Comparison of ENCODE assay signal across 7 cellular contexts in the genomic region with DNA sequence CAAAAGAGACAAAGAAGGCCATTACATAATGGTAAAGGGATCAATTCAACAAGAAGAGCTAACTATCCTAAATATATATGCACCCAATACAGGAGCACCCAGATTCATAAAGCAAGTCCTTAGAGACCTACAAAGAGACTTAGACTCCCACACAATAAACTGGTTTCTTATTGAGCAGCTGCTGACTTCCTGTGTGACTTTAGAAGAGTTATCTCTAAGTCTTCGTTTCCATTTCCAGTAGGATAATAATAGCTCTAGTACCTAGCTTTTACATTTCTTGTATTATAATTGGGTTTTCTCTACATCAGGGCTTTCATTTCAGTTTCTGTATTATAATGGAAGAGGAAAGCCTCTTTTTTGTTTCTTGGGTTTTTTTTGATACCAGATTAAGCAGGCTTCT.
ATAC-seq lines count a peak whose summit lies in the region.

No MANE protein-coding gene starts in this region.

- ATAC-seq in GM18502 (IDR thresholded peaks at IDR 0.05; ENCODE audit: poor library complexity, unreplicated experiment) (peak; percentile 96), GM19023 (IDR thresholded peaks at IDR 0.05; ENCODE audit: unreplicated experiment) (peak; percentile 73), GM19468 (IDR thresholded peaks at IDR 0.05; ENCODE audit: extremely low read depth, unreplicated experiment) (peak; percentile 67), GM21717 (IDR thresholded peaks at IDR 0.05; ENCODE audit: unreplicated experiment) (peak; percentile 99), HG02840 (IDR thresholded peaks at IDR 0.05; ENCODE audit: low FRiP score, unreplicated experiment) (peak; percentile 78), HG03095 (IDR thresholded peaks at IDR 0.05; ENCODE audit: unreplicated experiment) (peak; percentile 98), HG03460 (IDR thresholded peaks at IDR 0.05; ENCODE audit: unreplicated experiment) (peak; percentile 98)

Comparison
In these comparisons a context has a peak if more than half of its experiments do, and no peak if none do; other contexts are left out.
1. Peak in every context shown above with its lines: ATAC-seq.